ENCODE assay signal across 26 cellular contexts in genomic region chr4:122773021-122773420, GRCh38. TPM values are rescaled to one million over a fixed set of nuclear protein-coding genes. Genes with fewer than 3 reads are reported as not detected.
"Had no signal": no experiment of that assay in that cellular context is flagged by ENCODE, and none has a peak within 500 bp of the region (broad histone marks: within the 10 kb centered on the region; RNA-seq: fewer than 3 reads in every experiment).

No MANE protein-coding gene starts in this region.

- DNase-seq: activated CD4-positive, alpha-beta memory T cell treated with anti-CD3 and anti-CD28 coated beads for 36 hours; activated CD4-positive, alpha-beta T cell treated with anti-CD3 and anti-CD28 coated beads, Interleukin-2, amount 10 ng/mL, durations not matched to agents 24 days and 14 days; activated CD4-positive, CD25-positive, alpha-beta regulatory T cell treated with anti-CD3 and anti-CD28 coated beads, Interleukin-2, amount 50 U/mL, for 72 hours; activated CD8-positive, alpha-beta memory T cell treated with anti-CD3 and anti-CD28 coated beads, Interleukin-2, amount 50 U/mL, for 4 hours; activated gamma-delta T cell; activated naive CD4-positive, alpha-beta T cell treated with anti-CD3 and anti-CD28 coated beads, Interleukin-2, amount 50 U/mL, for 16 hours; activated T-cell treated with anti-CD3 and anti-CD28 coated beads, Interleukin-2, amount 50 U/mL, for 24 hours; amniotic stem cell; brain microvascular endothelial cell; caudate nucleus; foreskin melanocyte; heart right ventricle; left lung; lower lobe of right lung; mesendoderm; natural killer cell; posterior cingulate gyrus; right lobe of liver; stimulated activated CD4-positive, alpha-beta T cell treated with anti-CD3 and anti-CD28 coated beads, Interleukin-12 subunit alpha, Interleukin-12 subunit beta, amount 100 ng/mL, for 4 hours; stimulated activated CD4-positive, alpha-beta T cell treated with anti-CD3 and anti-CD28 coated beads, Interleukin-4, amount 100 ng/mL, for 24 hours; T1000; trophoblast cell had no signal

- H3K4me3 ChIP-seq: esophagus muscularis mucosa, heart right ventricle, left lung, lower lobe of right lung, neural progenitor cell, right lobe of liver, thoracic aorta had no signal

- H3K27ac ChIP-seq: esophagus muscularis mucosa, heart right ventricle, left lung, lower lobe of right lung, neural progenitor cell, right lobe of liver, thoracic aorta had no signal

- H2AFZ ChIP-seq: neural progenitor cell had no signal

- H3K4me1 ChIP-seq: esophagus muscularis mucosa, left lung, lower lobe of right lung, right lobe of liver had no signal

- ATAC-seq: heart right ventricle; left lung; lower lobe of right lung; natural killer cell; right lobe of liver; stimulated activated effector memory CD8-positive, alpha-beta T cell treated with anti-CD3 and anti-CD28 coated beads, Interleukin-12 subunit alpha, Interleukin-12 subunit beta, amount 100 ng/mL, for 72 hours had no signal

- H3K27me3 ChIP-seq: brain microvascular endothelial cell, esophagus muscularis mucosa, heart right ventricle, left lung, neural progenitor cell, right lobe of liver had no signal

- H3K36me3 ChIP-seq: brain microvascular endothelial cell, esophagus muscularis mucosa, heart right ventricle, left lung, lower lobe of right lung, neural progenitor cell, right lobe of liver, thoracic aorta had no signal

- H3K9me3 ChIP-seq: esophagus muscularis mucosa, heart right ventricle, left lung, lower lobe of right lung, right lobe of liver, thoracic aorta had no signal

- H3K4me2 ChIP-seq: neural progenitor cell had no signal

- H3K9ac ChIP-seq: neural progenitor cell had no signal

RNA-seq across cellular contexts. Expression of gene FGF2, which starts 53.6 kb away (rescaled TPM):
- total RNA-seq: natural killer cell had no signal
